In genomic region chr5:109945097-109945678, GRCh38 we compare ENCODE assay signal across 1 cellular context.
TF ChIP-seq lines count a peak whose summit lies in the region.

No MANE protein-coding gene starts in this region.

TF ChIP-seq in GM23338, 12 proteins besides CTCF, POLR2A, EP300 and RAD21 (continued from another document):
- TF ChIP-seq ZNF462 (CRISPR knock-in tag; IDR thresholded peaks at IDR 0.05) (no peak), EZH2 (IDR thresholded peaks at IDR 0.05; ENCODE audit: low read depth, unreplicated experiment) (no peak), CREB1 (CRISPR knock-in tag; IDR thresholded peaks at IDR 0.05; ENCODE audit: low read depth) (no peak)
TF ChIP-seq in GM23338: peak in this region for 0.
